ENCODE assay signal across 18 cellular contexts in genomic region chr7:74049997-74050798, GRCh38. TPM values are rescaled to one million over a fixed set of nuclear protein-coding genes. Genes with fewer than 3 reads are reported as not detected.
A peak's percentile ranks its signal among the peaks of the same experiment; 100 is the strongest.
DNase-seq lines count a peak whose midpoint lies in the region; ATAC-seq and TF ChIP-seq lines count a peak whose summit lies in the region.
"Had no signal": no experiment of that assay in that cellular context is flagged by ENCODE, and none has a peak within 500 bp of the region (broad histone marks: within the 10 kb centered on the region; RNA-seq: fewer than 3 reads in every experiment).

No MANE protein-coding gene starts in this region.

- no peak for TF ChIP-seq CTCF in A673 (conservative IDR thresholded peaks at IDR 0.05; ENCODE audit: low read depth, low read length)
- TF ChIP-seq CTCF in HEK293 (tag by site-specific recombination; IDR thresholded peaks at IDR 0.05): no peak
- TF ChIP-seq CTCF in BE2C (IDR thresholded peaks at IDR 0.05; ENCODE audit: low read depth, low read length): no peak

- H3K27ac ChIP-seq in A673 (ENCODE audit: low read depth, low read length, poor library complexity, severe bottlenecking): no peak overlapping the region
- no peak overlapping the region for H3K27ac ChIP-seq in HEK293 (ENCODE audit: extremely low read depth, low read depth, low read length)
- H3K27ac ChIP-seq: A549, BLaER1, C4-2B had no signal

- POLR2A ChIA-PET in A673 (lab: Charles Lee; ENCODE audit: low non-redundant PET) (no interaction called here), HEK293 (lab: Yijun Ruan, JAX) (no interaction called here)

- no peak for ATAC-seq in HG02981 (IDR thresholded peaks at IDR 0.05; ENCODE audit: unreplicated experiment)
- ATAC-seq: CD8-positive, alpha-beta T cell had no signal

- BruUV-seq in A673 (replicated peaks; lab: Mats Ljungman, UMichigan): TSS peak; percentile 30

- intact Hi-C loops in A673 (cut with micrococcal nuclease; ENCODE audit: unreplicated experiment): no loop called here

- H3K4me1 ChIP-seq in A673 (ENCODE audit: insufficient read depth, low read length, poor library complexity, severe bottlenecking): no peaks in the 10 kb centered on the region
- H3K4me1 ChIP-seq in HEK293 (ENCODE audit: control insufficient read depth, insufficient read depth, low read length): no peaks in the 10 kb centered on the region
- H3K4me1 ChIP-seq in BE2C: peaks cover 6% of the 10 kb centered on the region
- H3K4me1 ChIP-seq: A549, Caco-2, HAP-1 had no signal

- H3K4me3 ChIP-seq in A673 (ENCODE audit: low read depth, low read length, poor library complexity, severe bottlenecking): no peak overlapping the region
- H3K4me3 ChIP-seq in HEK293 (ENCODE audit: low read depth, low read length): no peak overlapping the region
- H3K4me3 ChIP-seq in BE2C (ENCODE audit: low read depth, low read length): no peak overlapping the region
- H3K4me3 ChIP-seq: A549, BLaER1, HAP-1 had no signal

- H3K36me3 ChIP-seq in A673 (ENCODE audit: insufficient read depth, low read length, poor library complexity, severe bottlenecking) (no peaks in the 10 kb centered on the region), HEK293 (ENCODE audit: control insufficient read depth in 2 of 2, insufficient read depth in 1 of 2, low read length in 2 of 2) (no peaks in the 10 kb centered on the region), BE2C (no peaks in the 10 kb centered on the region)
- H3K36me3 ChIP-seq: BLaER1, HAP-1 had no signal

- CTCF ChIA-PET in A673 (lab: Charles Lee) (no interaction called here), HEK293 (lab: Yijun Ruan, JAX) (interaction anchor here (0.6 kb wide), 1 partner anchor 10 kb away, joined by 3 read pairs; no protein-coding TSS in a partner anchor)

- H3K9me3 ChIP-seq in A673 (ENCODE audit: low read depth, low read length, poor library complexity, severe bottlenecking) (no peaks in the 10 kb centered on the region), HEK293 (ENCODE audit: control insufficient read depth, insufficient read depth, low read depth, low read length) (no peaks in the 10 kb centered on the region), BE2C (no peaks in the 10 kb centered on the region)
- H3K9me3 ChIP-seq: A549, BLaER1, Caco-2, HAP-1 had no signal

- H3K27me3 ChIP-seq in A673 (replicated peaks; ENCODE audit: insufficient read depth, low read depth, low read length, poor library complexity) (no peaks in the 10 kb centered on the region), BE2C (no peaks in the 10 kb centered on the region)
- H3K27me3 ChIP-seq: BLaER1 had no signal

- DNase-seq in A673 (ENCODE audit: low spot score) (no peak), iPS-NIHi11 (ENCODE audit: low spot score) (peak; percentile 1), DMS79 treated with DMSO at 0.1 percent for 48 hours (lab: John Stamatoyannopoulos, UW) (no peak), BE2C (no peak)
- DNase-seq: 8988T; Caco-2; CD4-positive, CD25-positive, alpha-beta regulatory T cell; CD8-positive, alpha-beta T cell; DMS153; DMS79; GF-D8; GOT3 had no signal

TF ChIP-seq in HEK293, 187 proteins besides CTCF, POLR2A, EP300 and RAD21 (continues in another document):
- TF ChIP-seq ZNF169 (tag by site-specific recombination; IDR thresholded peaks at IDR 0.05): no peak
- TF ChIP-seq PRDM1 (tag by site-specific recombination; IDR thresholded peaks at IDR 0.05): no peak
- TF ChIP-seq ZFP69B (tag by site-specific recombination; IDR thresholded peaks at IDR 0.05): no peak
- TF ChIP-seq WT1 (tag by site-specific recombination; IDR thresholded peaks at IDR 0.05): no peak
- TF ChIP-seq ZNF24 (tag by site-specific recombination; IDR thresholded peaks at IDR 0.05): 0 out of 2 replicates have a peak, but pooled peaks have one; percentile 42
- TF ChIP-seq ZNF366 (tag by site-specific recombination; conservative IDR thresholded peaks at IDR 0.05): peak; percentile 98
- TF ChIP-seq ZNF394 (tag by site-specific recombination; IDR thresholded peaks at IDR 0.05; ENCODE audit: borderline replicate concordance): no peak
- TF ChIP-seq HOXC10 (CRISPR knock-in tag; IDR thresholded peaks at IDR 0.05): no peak
- TF ChIP-seq RBAK (tag by site-specific recombination; IDR thresholded peaks at IDR 0.05): no peak
- TF ChIP-seq PRDM6 (tag by site-specific recombination; IDR thresholded peaks at IDR 0.05): no peak
- TF ChIP-seq, protein P1, sequence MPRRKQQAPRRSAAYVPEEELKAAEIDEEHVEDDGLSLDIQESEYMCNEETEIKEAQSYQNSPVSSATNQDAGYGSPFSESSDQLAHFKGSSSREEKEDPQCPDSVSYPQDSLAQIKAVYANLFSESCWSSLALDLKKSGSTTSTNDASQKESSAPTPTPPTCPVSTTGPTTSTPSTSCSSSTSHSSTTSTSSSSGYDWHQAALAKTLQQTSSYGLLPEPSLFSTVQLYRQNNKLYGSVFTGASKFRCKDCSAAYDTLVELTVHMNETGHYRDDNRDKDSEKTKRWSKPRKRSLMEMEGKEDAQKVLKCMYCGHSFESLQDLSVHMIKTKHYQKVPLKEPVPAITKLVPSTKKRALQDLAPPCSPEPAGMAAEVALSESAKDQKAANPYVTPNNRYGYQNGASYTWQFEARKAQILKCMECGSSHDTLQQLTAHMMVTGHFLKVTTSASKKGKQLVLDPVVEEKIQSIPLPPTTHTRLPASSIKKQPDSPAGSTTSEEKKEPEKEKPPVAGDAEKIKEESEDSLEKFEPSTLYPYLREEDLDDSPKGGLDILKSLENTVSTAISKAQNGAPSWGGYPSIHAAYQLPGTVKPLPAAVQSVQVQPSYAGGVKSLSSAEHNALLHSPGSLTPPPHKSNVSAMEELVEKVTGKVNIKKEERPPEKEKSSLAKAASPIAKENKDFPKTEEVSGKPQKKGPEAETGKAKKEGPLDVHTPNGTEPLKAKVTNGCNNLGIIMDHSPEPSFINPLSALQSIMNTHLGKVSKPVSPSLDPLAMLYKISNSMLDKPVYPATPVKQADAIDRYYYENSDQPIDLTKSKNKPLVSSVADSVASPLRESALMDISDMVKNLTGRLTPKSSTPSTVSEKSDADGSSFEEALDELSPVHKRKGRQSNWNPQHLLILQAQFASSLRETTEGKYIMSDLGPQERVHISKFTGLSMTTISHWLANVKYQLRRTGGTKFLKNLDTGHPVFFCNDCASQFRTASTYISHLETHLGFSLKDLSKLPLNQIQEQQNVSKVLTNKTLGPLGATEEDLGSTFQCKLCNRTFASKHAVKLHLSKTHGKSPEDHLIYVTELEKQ (tag by site-specific recombination; IDR thresholded peaks at IDR 0.05; ENCODE audit: borderline replicate concordance): no peak
- no peak for TF ChIP-seq ZNF239 (tag by site-specific recombination; IDR thresholded peaks at IDR 0.05)
- no peak for TF ChIP-seq PRDM10 (tag by site-specific recombination; IDR thresholded peaks at IDR 0.05)
- no peak for TF ChIP-seq SP7 (tag by site-specific recombination; IDR thresholded peaks at IDR 0.05)

RNA-seq across cellular contexts. Expression of gene ELN, which starts 22.2 kb away (rescaled TPM):
- 47.6 and 65.9 TPM in 2 replicates for total RNA-seq in A673 (2021)
- 35.3 TPM for polyA plus RNA-seq in BE2C (2012; ENCODE audit: insufficient read depth, insufficient read length, low read depth)
- total RNA-seq: Caco-2; CD8-positive, alpha-beta T cell had no signal
- polyA plus RNA-seq: CD4-positive, CD25-positive, alpha-beta regulatory T cell had no signal

RNA-seq across cellular contexts. Expression of gene LIMK1, which starts 33.4 kb away (rescaled TPM):
- 59.3 and 60.2 TPM in 2 replicates for total RNA-seq in A673 (2021)
- polyA plus RNA-seq in BE2C (2012; ENCODE audit: insufficient read depth, insufficient read length, low read depth): 23.1 TPM
